In the genomic region with DNA sequence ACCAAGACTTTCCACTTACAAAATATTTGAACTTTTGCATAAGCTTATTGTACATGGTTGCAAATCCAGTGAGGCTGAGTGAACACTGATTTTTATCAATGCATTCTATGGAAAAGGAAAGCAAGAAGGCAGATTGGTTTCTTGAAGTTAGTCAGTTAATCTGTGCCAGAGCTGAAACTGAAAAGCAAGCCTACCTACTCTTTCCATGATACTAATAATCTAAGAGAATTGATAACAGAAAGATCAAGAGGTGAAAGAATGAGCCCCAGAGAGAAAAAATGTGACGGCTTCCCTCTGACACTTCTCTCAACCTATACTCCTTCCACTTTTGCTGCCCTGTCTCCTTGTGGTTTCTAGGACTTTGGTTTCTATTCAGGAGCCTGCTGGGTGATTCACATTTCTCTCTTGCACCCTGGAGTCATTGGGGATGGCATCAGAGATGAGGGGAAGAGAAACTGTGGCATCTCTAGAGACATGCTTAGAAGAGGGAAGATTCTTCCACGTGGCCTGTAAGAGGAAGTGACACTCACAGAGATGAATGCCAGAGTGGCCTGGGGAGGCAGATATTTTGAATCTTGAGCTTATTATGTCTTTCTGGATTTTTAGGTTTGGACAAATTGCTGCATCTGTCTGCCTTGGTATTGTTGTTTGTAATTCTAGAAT, we compare ENCODE assay signal across 11 cellular contexts.
DNase-seq lines count a peak whose midpoint lies in the region; ATAC-seq and TF ChIP-seq lines count a peak whose summit lies in the region.
"Had no signal": no experiment of that assay in that cellular context is flagged by ENCODE, and none has a peak within 500 bp of the region (broad histone marks: within the 10 kb centered on the region; RNA-seq: fewer than 3 reads in every experiment).

No MANE protein-coding gene starts in this region.

- ATAC-seq in GM19463 (IDR thresholded peaks at IDR 0.05; ENCODE audit: unreplicated experiment): peak; percentile 94
- peak; percentile 69 for ATAC-seq in HG03060 (IDR thresholded peaks at IDR 0.05; ENCODE audit: low read depth, unreplicated experiment)

- intact Hi-C loops in OCI-LY7 (cut with micrococcal nuclease; ENCODE audit: unreplicated experiment): no loop called here

- TF ChIP-seq CTCF in OCI-LY7 (conservative IDR thresholded peaks at IDR 0.05; ENCODE audit: low read length) (no peak), BE2C (IDR thresholded peaks at IDR 0.05; ENCODE audit: low read depth, low read length) (no peak)

- no peak overlapping the region for H3K4me3 ChIP-seq in BLaER1 treated with 17β-estradiol and CSF1 and Interleukin-3, amounts not matched to agents 10 nM and 100 nM
- no peak overlapping the region for H3K4me3 ChIP-seq in OCI-LY7 (ENCODE audit: low read depth, low read length, poor library complexity, severe bottlenecking)
- H3K4me3 ChIP-seq in SJCRH30: no peak overlapping the region
- H3K4me3 ChIP-seq in MG63: no peak overlapping the region
- H3K4me3 ChIP-seq in BE2C (ENCODE audit: low read depth, low read length): no peak overlapping the region

- BruUV-seq in OCI-LY7 (replicated peaks; lab: Mats Ljungman, UMichigan): no TSS peak

- POLR2A ChIA-PET in OCI-LY7 (lab: Charles Lee): interaction anchor here (0.6 kb wide), 1 partner anchor 85 kb away, joined by 5 read pairs; no protein-coding TSS in a partner anchor

- H3K27ac ChIP-seq in BLaER1 treated with 17β-estradiol and CSF1 and Interleukin-3, amounts not matched to agents 10 nM and 100 nM: peak overlapping the region in 8 of 11 experiments; percentile 18 to 71 (median 49); a peak in 13 of 22 replicates
- H3K27ac ChIP-seq in OCI-LY7 (ENCODE audit: low read depth, low read length, poor library complexity, severe bottlenecking) (no peak overlapping the region), SJCRH30 (no peak overlapping the region)

- H3K9me2 ChIP-seq in OCI-LY7 (ENCODE audit: insufficient read depth, low read length): no peaks in the 10 kb centered on the region

- no peaks in the 10 kb centered on the region for H3K27me3 ChIP-seq in BLaER1 treated with 17β-estradiol and CSF1 and Interleukin-3, amounts not matched to agents 10 nM and 100 nM
- H3K27me3 ChIP-seq in SJCRH30 (no peaks in the 10 kb centered on the region), MG63 (no peaks in the 10 kb centered on the region), BE2C (no peaks in the 10 kb centered on the region)

- H3K36me3 ChIP-seq in BLaER1 treated with 17β-estradiol and CSF1 and Interleukin-3, amounts not matched to agents 10 nM and 100 nM: no peaks in the 10 kb centered on the region
- no peaks in the 10 kb centered on the region for H3K36me3 ChIP-seq in OCI-LY7 (ENCODE audit: insufficient read depth, low read length)
- H3K36me3 ChIP-seq in SJCRH30: no peaks in the 10 kb centered on the region
- H3K36me3 ChIP-seq in MG63: no peaks in the 10 kb centered on the region
- no peaks in the 10 kb centered on the region for H3K36me3 ChIP-seq in BE2C

- no peaks in the 10 kb centered on the region for H4K20me1 ChIP-seq in BLaER1 treated with 17β-estradiol and CSF1 and Interleukin-3, amounts not matched to agents 10 nM and 100 nM
- H4K20me1 ChIP-seq in OCI-LY7 (ENCODE audit: insufficient read depth, low read length): no peaks in the 10 kb centered on the region

- peaks cover 7 to 21% (median 11%) of the 10 kb centered on the region in 10 experiments; a peak in 19 of 20 replicates for H3K4me1 ChIP-seq in BLaER1 treated with 17β-estradiol and CSF1 and Interleukin-3, amounts not matched to agents 10 nM and 100 nM
- H3K4me1 ChIP-seq in OCI-LY7 (ENCODE audit: insufficient read depth, low read length, poor library complexity, severe bottlenecking) (no peaks in the 10 kb centered on the region), SJCRH30 (peaks cover 17% of the 10 kb centered on the region), BE2C (no peaks in the 10 kb centered on the region)

- peak overlapping the region in 2 of 11 experiments; percentile 3 to 25; a peak in 1 of 22 replicates for H3K9ac ChIP-seq in BLaER1 treated with 17β-estradiol and CSF1 and Interleukin-3, amounts not matched to agents 10 nM and 100 nM

- H3K9me3 ChIP-seq in BLaER1 treated with 17β-estradiol and CSF1 and Interleukin-3, amounts not matched to agents 10 nM and 100 nM (replicated peaks in 1 of 11): no peaks in the 10 kb centered on the region
- H3K9me3 ChIP-seq in OCI-LY7 (ENCODE audit: low read length) (no peaks in the 10 kb centered on the region), SJCRH30 (replicated peaks) (no peaks in the 10 kb centered on the region; the same call in 1 of the 2 replicates), MG63 (no peaks in the 10 kb centered on the region), BE2C (no peaks in the 10 kb centered on the region)

- peak; percentile 4 for DNase-seq in OCI-LY7 (ENCODE audit: low spot score)
- no peak for DNase-seq in NK-92 treated with Interleukin-12 subunit alpha and Interleukin-12 subunit beta, amount 100 ng/mL, for 24 hours (lab: John Stamatoyannopoulos, UW)
- DNase-seq in SJCRH30: no peak
- no peak for DNase-seq in MG63
- no peak for DNase-seq in BE2C
- DNase-seq: activated CD4-positive, CD25-positive, alpha-beta regulatory T cell; NCI-H526 treated with DMSO at 0.1 percent for 48 hours; stimulated activated CD4-positive, alpha-beta T cell treated with anti-CD3 and anti-CD28 coated beads, Interleukin-2, amount 100 ng/mL, for 24 hours had no signal

- H3K4me2 ChIP-seq in BLaER1 treated with 17β-estradiol and CSF1 and Interleukin-3, amounts not matched to agents 10 nM and 100 nM: peak overlapping the region; percentile 14 to 75 (median 47); a peak in 20 of 22 replicates
- H3K4me2 ChIP-seq in OCI-LY7 (ENCODE audit: low read length): no peak overlapping the region

- no peak overlapping the region for H2AFZ ChIP-seq in OCI-LY7 (ENCODE audit: low read length)

- CTCF ChIA-PET in OCI-LY7 (lab: Charles Lee; ENCODE audit: unreplicated experiment): no interaction called here

- no peaks in the 10 kb centered on the region for H3K79me2 ChIP-seq in OCI-LY7 (ENCODE audit: insufficient read depth, low read depth, low read length)

Comparison
In these comparisons a context has a peak if more than half of its experiments do, and no peak if none do; other contexts are left out.
1. H3K27ac ChIP-seq: peak in BLaER1 treated with 17β-estradiol and CSF1 and Interleukin-3, amounts not matched to agents 10 nM and 100 nM (8 of 11); none in OCI-LY7 (single experiment) and SJCRH30 (single experiment).